Comparison of ENCODE assay signal across 18 cellular contexts in genomic region chr18:59432796-59433195, GRCh38.
A peak's percentile ranks its signal among the peaks of the same experiment; 100 is the strongest.
DNase-seq lines count a peak whose midpoint lies in the region; TF ChIP-seq lines count a peak whose summit lies in the region.
"Had no signal": no experiment of that assay in that cellular context is flagged by ENCODE, and none has a peak within 500 bp of the region (broad histone marks: within the 10 kb centered on the region; RNA-seq: fewer than 3 reads in every experiment).

No MANE protein-coding gene starts in this region.

- intact Hi-C loops in Calu3 (cut with micrococcal nuclease; ENCODE audit: unreplicated experiment) = no loop called here

- peaks cover 53% of the 10 kb centered on the region for H3K4me1 Mint-ChIP-seq in nephron
- H3K4me1 Mint-ChIP-seq in Calu3 (ENCODE audit: low read depth, unreplicated experiment) = no peaks in the 10 kb centered on the region

- H3K27me3 Mint-ChIP-seq in nephron (ENCODE audit: low read depth) (peaks cover 4% of the 10 kb centered on the region), Calu3 (ENCODE audit: unreplicated experiment) (peaks cover 85% of the 10 kb centered on the region)

- H3K4me3 Mint-ChIP-seq in nephron (no peak overlapping the region), Calu3 (ENCODE audit: low read depth, unreplicated experiment) (no peak overlapping the region)
- H3K4me3 Mint-ChIP-seq: CD8-positive, alpha-beta T cell; H9 had no signal

- CTCF ChIA-PET in Calu3 (lab: Charles Lee) = no interaction called here

- H3K27ac Mint-ChIP-seq in nephron = peak overlapping the region in 2 of 3 experiments; percentile 4 to 68
- no peak overlapping the region for H3K27ac Mint-ChIP-seq in Calu3 (ENCODE audit: unreplicated experiment)
- H3K27ac Mint-ChIP-seq: CD8-positive, alpha-beta T cell; H9 had no signal

- BruUV-seq in Calu3 (replicated peaks; lab: Mats Ljungman, UMichigan) = no TSS peak

- DNase-seq in AG09319 (ENCODE audit: extremely low read depth, low read depth) (peak; percentile 40), GM03348 (ENCODE audit: low spot score) (peak; percentile 42), dedifferentiated amniotic fluid mesenchymal stem cell (ENCODE audit: extremely low spot score) (peak; percentile 30), Calu3 (no peak), COR-L47 (lab: John Stamatoyannopoulos, UW) (no peak), putamen (ENCODE audit: low spot score) (no peak)
- DNase-seq: AML-193; C1 segment of cervical spinal cord; CD8-positive, alpha-beta T cell; DMS79; H9; NCI-H1092; NCI-H1436; NCI-H2029; NCI-H524 treated with DMSO at 0.1 percent for 48 hours; NCI-H82; Peyer's patch had no signal

- TF ChIP-seq CTCF in AG09319 (IDR thresholded peaks at IDR 0.05; ENCODE audit: low read depth, low read length) (no peak), nephron (IDR thresholded peaks at IDR 0.05; ENCODE audit: unreplicated experiment in 3 of 3) (no peak), Calu3 (IDR thresholded peaks at IDR 0.05; ENCODE audit: unreplicated experiment) (no peak)

- no peaks in the 10 kb centered on the region for H3K9me3 Mint-ChIP-seq in nephron
- no peaks in the 10 kb centered on the region for H3K9me3 Mint-ChIP-seq in Calu3 (ENCODE audit: low read depth, unreplicated experiment)
- H3K9me3 Mint-ChIP-seq: CD8-positive, alpha-beta T cell; H9 had no signal

- H3K36me3 Mint-ChIP-seq in nephron (ENCODE audit: low read depth) = peaks cover 32% of the 10 kb centered on the region
- H3K36me3 Mint-ChIP-seq in Calu3 (ENCODE audit: insufficient read depth, unreplicated experiment) = no peaks in the 10 kb centered on the region
- H3K36me3 Mint-ChIP-seq: CD8-positive, alpha-beta T cell had no signal

Comparison
In these comparisons a context has a peak if more than half of its experiments do, and no peak if none do; other contexts are left out.
1. DNase-seq: peak in AG09319 (single experiment), GM03348 (single experiment) and dedifferentiated amniotic fluid mesenchymal stem cell (single experiment); none in Calu3 (single experiment), COR-L47 (single experiment) and putamen (single experiment).